28 cellular contexts compared by ENCODE assay signal in genomic region chr2:220015576-220015975, GRCh38.
"Had no signal": no experiment of that assay in that cellular context is flagged by ENCODE, and none has a peak within 500 bp of the region (broad histone marks: within the 10 kb centered on the region; RNA-seq: fewer than 3 reads in every experiment).

No MANE protein-coding gene starts in this region.

- H3K4me3 ChIP-seq: colonic mucosa, coronary artery, dorsolateral prefrontal cortex, esophagus muscularis mucosa, esophagus squamous epithelium, gastrocnemius medialis, gastroesophageal sphincter, heart left ventricle, heart right ventricle had no signal

- H3K9me3 ChIP-seq: colonic mucosa, esophagus muscularis mucosa, esophagus squamous epithelium, gastrocnemius medialis, gastroesophageal sphincter had no signal

- ATAC-seq: effector memory CD8-positive, alpha-beta T cell; esophagus mucosa; foreskin keratinocyte; gastrocnemius medialis; gastroesophageal sphincter; heart left ventricle; heart right ventricle had no signal

- H3K4me3 Mint-ChIP-seq: dendritic cell treated with granulocyte-macrophage colony-stimulating factor and Interleukin-4, amounts not matched to agents 40 ng/mL and 50 ng/mL, for 4 days; effector memory CD8-positive, alpha-beta T cell had no signal

- H3K36me3 ChIP-seq: colonic mucosa, esophagus muscularis mucosa, esophagus squamous epithelium, gastrocnemius medialis, gastroesophageal sphincter, heart left ventricle, heart right ventricle had no signal

- DNase-seq: colonic mucosa; cortex of kidney; dermis blood vessel endothelial cell; dorsolateral prefrontal cortex; effector CD4-positive, alpha-beta T cell; effector CD8-positive, alpha-beta T cell; effector memory CD4-positive, alpha-beta T cell; effector memory CD8-positive, alpha-beta T cell; erythroblast; esophagus squamous epithelium; foreskin fibroblast; foreskin keratinocyte; foreskin melanocyte; gastrocnemius medialis; glutamatergic neuron; head of caudate nucleus; heart left ventricle; heart right ventricle had no signal

- H3K27me3 Mint-ChIP-seq: dendritic cell treated with granulocyte-macrophage colony-stimulating factor and Interleukin-4, amounts not matched to agents 40 ng/mL and 50 ng/mL, for 4 days; effector memory CD8-positive, alpha-beta T cell had no signal

- H3K4me1 ChIP-seq: colonic mucosa, esophagus muscularis mucosa, esophagus squamous epithelium, foreskin keratinocyte, gastrocnemius medialis, gastroesophageal sphincter, heart left ventricle, heart right ventricle had no signal

- H3K27me3 ChIP-seq: colonic mucosa, dorsolateral prefrontal cortex, esophagus muscularis mucosa, esophagus squamous epithelium, foreskin keratinocyte, gastrocnemius medialis, gastroesophageal sphincter, heart left ventricle, heart right ventricle had no signal

- H3K27ac ChIP-seq: colonic mucosa, coronary artery, dorsolateral prefrontal cortex, epithelial cell of prostate, esophagus muscularis mucosa, esophagus squamous epithelium, foreskin keratinocyte, gastrocnemius medialis, gastroesophageal sphincter, heart left ventricle, heart right ventricle had no signal

- H3K27ac Mint-ChIP-seq: dendritic cell treated with granulocyte-macrophage colony-stimulating factor and Interleukin-4, amounts not matched to agents 40 ng/mL and 50 ng/mL, for 4 days; effector memory CD8-positive, alpha-beta T cell had no signal

- FAIRE-seq: colon, endometrium, endothelial cell of umbilical vein, frontal cortex had no signal
